Comparison of ENCODE assay signal across 19 cellular contexts in genomic region chr1:181497870-181498269, GRCh38. TPM values are rescaled to one million over a fixed set of nuclear protein-coding genes. Genes with fewer than 3 reads are reported as not detected.
DNase-seq lines count a peak whose midpoint lies in the region; ATAC-seq and TF ChIP-seq lines count a peak whose summit lies in the region.
"Had no signal": no experiment of that assay in that cellular context is flagged by ENCODE, and none has a peak within 500 bp of the region (broad histone marks: within the 10 kb centered on the region; RNA-seq: fewer than 3 reads in every experiment).

No MANE protein-coding gene starts in this region.

- no peak overlapping the region for H3K23ac ChIP-seq in H9 (ENCODE audit: insufficient read length, low read depth, low read length)

- no peak overlapping the region for H4K91ac ChIP-seq in H9 (ENCODE audit: insufficient read length, low read depth, low read length)

- no peak overlapping the region for H4K8ac ChIP-seq in H9 (replicated peaks; ENCODE audit: insufficient read length, low read depth, low read length)

- peaks cover 8 to 15% of the 10 kb centered on the region in 2 experiments for H3K4me1 Mint-ChIP-seq in H9
- no peaks in the 10 kb centered on the region for H3K4me1 Mint-ChIP-seq in effector memory CD8-positive, alpha-beta T cell (ENCODE audit: low read depth in 2 of 2)
- H3K4me1 Mint-ChIP-seq: activated naive CD8-positive, alpha-beta T cell treated with anti-CD3 and anti-CD28 coated beads, Interleukin-2, amount 10 ng/mL, durations not matched to agents 7 days and 5 days; activated T-helper 17 cell treated with anti-CD3 and anti-CD28 coated beads, Interleukin-2, amount 50 U/mL, for 72 hours; CD8-positive, alpha-beta memory T cell had no signal

- H3K4me3 Mint-ChIP-seq in H9: no peak overlapping the region
- no peak overlapping the region for H3K4me3 Mint-ChIP-seq in effector memory CD8-positive, alpha-beta T cell
- H3K4me3 Mint-ChIP-seq: activated naive CD8-positive, alpha-beta T cell treated with anti-CD3 and anti-CD28 coated beads, Interleukin-2, amount 10 ng/mL, durations not matched to agents 7 days and 5 days; activated T-helper 17 cell treated with anti-CD3 and anti-CD28 coated beads, Interleukin-2, amount 50 U/mL, for 72 hours; CD8-positive, alpha-beta memory T cell had no signal

- H2BK20ac ChIP-seq in H9 (ENCODE audit: low read depth, low read length, poor library complexity, severe bottlenecking): no peak overlapping the region

- H3K4me2 ChIP-seq in H9 (ENCODE audit: insufficient read depth, insufficient read length, low read length): no peak overlapping the region

- H2BK12ac ChIP-seq in H9 (ENCODE audit: insufficient read length, low read depth, low read length): no peak overlapping the region

- no peaks in the 10 kb centered on the region for H3K23me2 ChIP-seq in H9 (ENCODE audit: insufficient read length, low read depth, low read length, poor library complexity, severe bottlenecking)

- H3K9me3 ChIP-seq in BE2C: no peaks in the 10 kb centered on the region
- H3K9me3 ChIP-seq in H9 (ENCODE audit: control insufficient read depth, low read depth, low read length): no peaks in the 10 kb centered on the region
- H3K9me3 ChIP-seq: body of pancreas, heart left ventricle, mucosa of descending colon, neutrophil had no signal

- no peak overlapping the region for H3K9ac ChIP-seq in H9 (ENCODE audit: extremely low read depth, insufficient read length, low read length)

- H3K36me3 Mint-ChIP-seq in H9 (ENCODE audit: insufficient read depth in 1 of 3, low read depth in 3 of 3): no peaks in the 10 kb centered on the region
- no peaks in the 10 kb centered on the region for H3K36me3 Mint-ChIP-seq in effector memory CD8-positive, alpha-beta T cell (ENCODE audit: insufficient read depth)
- H3K36me3 Mint-ChIP-seq: activated naive CD8-positive, alpha-beta T cell treated with anti-CD3 and anti-CD28 coated beads, Interleukin-2, amount 10 ng/mL, durations not matched to agents 7 days and 5 days; CD8-positive, alpha-beta memory T cell had no signal

- H2BK5ac ChIP-seq in H9 (ENCODE audit: insufficient read length, low read length): no peak overlapping the region

- no peak overlapping the region for H3K56ac ChIP-seq in H9 (ENCODE audit: insufficient read length, low read depth, low read length)

- in situ Hi-C loops in SK-MEL-5 (cut with HindIII; ENCODE audit: low pct_unique_long_range_greater_than_20kb, low sequenced_read_pairs): loop anchor here (25.0 kb wide), 1 partner anchor 764 kb away; no protein-coding TSS in a partner anchor

- H3K27ac ChIP-seq in H9 (ENCODE audit: insufficient read length, low read depth, low read length): no peak overlapping the region
- H3K27ac ChIP-seq: body of pancreas, heart left ventricle, neutrophil had no signal

- H3K4me3 ChIP-seq in BE2C (ENCODE audit: low read depth, low read length): no peak overlapping the region
- H3K4me3 ChIP-seq: body of pancreas, heart left ventricle, mucosa of descending colon had no signal

- H4K20me1 ChIP-seq in H9 (ENCODE audit: control insufficient read depth, insufficient read depth, insufficient read length): no peaks in the 10 kb centered on the region

- H3K27me3 ChIP-seq in BE2C (no peaks in the 10 kb centered on the region), H9 (ENCODE audit: insufficient read depth, low read length) (no peaks in the 10 kb centered on the region)
- H3K27me3 ChIP-seq: body of pancreas, neutrophil had no signal

- no peak overlapping the region for H3T11ph ChIP-seq in H9 (ENCODE audit: low read length)

- no peak overlapping the region for H4K5ac ChIP-seq in H9 (ENCODE audit: insufficient read length, low read depth, low read length)

- 0 out of 2 replicates have a peak, but pooled peaks have one; percentile 2 for TF ChIP-seq CTCF in BE2C (IDR thresholded peaks at IDR 0.05; ENCODE audit: low read depth, low read length)
- TF ChIP-seq CTCF in GM12874 (IDR thresholded peaks at IDR 0.05; ENCODE audit: insufficient read depth, low read depth, low read length): peak; percentile 33
- TF ChIP-seq CTCF in H9 (conservative IDR thresholded peaks at IDR 0.05): peak; percentile 46

- H3K27ac Mint-ChIP-seq in H9: no peak overlapping the region
- no peak overlapping the region for H3K27ac Mint-ChIP-seq in effector memory CD8-positive, alpha-beta T cell
- H3K27ac Mint-ChIP-seq: activated naive CD8-positive, alpha-beta T cell treated with anti-CD3 and anti-CD28 coated beads, Interleukin-2, amount 10 ng/mL, durations not matched to agents 7 days and 5 days; activated T-helper 17 cell treated with anti-CD3 and anti-CD28 coated beads, Interleukin-2, amount 50 U/mL, for 72 hours; CD8-positive, alpha-beta memory T cell had no signal

- no peak overlapping the region for H3K4ac ChIP-seq in H9 (ENCODE audit: low read depth, low read length)

- ATAC-seq in GM19324 (IDR thresholded peaks at IDR 0.05; ENCODE audit: low FRiP score, unreplicated experiment) (no peak), GM18873 (IDR thresholded peaks at IDR 0.05; ENCODE audit: low FRiP score, unreplicated experiment) (no peak)
- ATAC-seq in effector memory CD8-positive, alpha-beta T cell (replicated peaks): no peak
- ATAC-seq: activated T-helper 17 cell treated with anti-CD3 and anti-CD28 coated beads, Interleukin-2, amount 50 U/mL, for 72 hours; body of pancreas; heart left ventricle; mucosa of descending colon; PC-3 had no signal

- no peaks in the 10 kb centered on the region for H3K9me3 Mint-ChIP-seq in H9
- no peaks in the 10 kb centered on the region for H3K9me3 Mint-ChIP-seq in effector memory CD8-positive, alpha-beta T cell
- H3K9me3 Mint-ChIP-seq: activated naive CD8-positive, alpha-beta T cell treated with anti-CD3 and anti-CD28 coated beads, Interleukin-2, amount 10 ng/mL, durations not matched to agents 7 days and 5 days; activated T-helper 17 cell treated with anti-CD3 and anti-CD28 coated beads, Interleukin-2, amount 50 U/mL, for 72 hours; CD8-positive, alpha-beta memory T cell had no signal

- H3K79me1 ChIP-seq in H9 (ENCODE audit: insufficient read depth, low read depth, low read length, poor library complexity, severe bottlenecking): no peaks in the 10 kb centered on the region

- H2AFZ ChIP-seq in H9 (ENCODE audit: low read length): no peak overlapping the region

- H3K36me3 ChIP-seq in BE2C: no peaks in the 10 kb centered on the region
- H3K36me3 ChIP-seq: heart left ventricle, neutrophil had no signal

- H3K18ac ChIP-seq in H9 (ENCODE audit: insufficient read length, low read depth, low read length): no peak overlapping the region

- H3K14ac ChIP-seq in H9 (ENCODE audit: insufficient read depth, low read length): no peak overlapping the region

- H3K4me1 ChIP-seq in BE2C: no peaks in the 10 kb centered on the region
- no peaks in the 10 kb centered on the region; the same call in 1 of the 2 replicates for H3K4me1 ChIP-seq in H9 (ENCODE audit: insufficient read depth, low read length)
- H3K4me1 ChIP-seq: body of pancreas had no signal

- no CpG with 5 or more reads among the region's 6 CpGs for WGBS in H9 (ENCODE audit: extremely low coverage, insufficient read length, low lambda C conversion rate)

- no peak for DNase-seq in BE2C
- DNase-seq in H9: no peak
- DNase-seq in SK-MEL-5 (ENCODE audit: low read depth, low spot score): peak; percentile 20
- DNase-seq in effector memory CD8-positive, alpha-beta T cell: no peak
- no peak for DNase-seq in SKM-1 treated with dmso at 0.1 percent for 144 hours (lab: John Stamatoyannopoulos, UW; ENCODE audit: unreplicated experiment)
- DNase-seq: activated naive CD8-positive, alpha-beta T cell treated with anti-CD3 and anti-CD28 coated beads, Interleukin-2, amount 10 ng/mL, durations not matched to agents 7 days and 5 days; body of pancreas; CD8-positive, alpha-beta memory T cell; heart left ventricle; mucosa of descending colon; NCI-H526 treated with DMSO at 0.1 percent for 48 hours; PC-3; stimulated activated CD8-positive, alpha-beta memory T cell treated with anti-CD3 and anti-CD28 coated beads, Interleukin-4, amount 100 ng/mL, for 48 hours had no signal

- H3K79me2 ChIP-seq in H9 (ENCODE audit: insufficient read depth, low read length): no peaks in the 10 kb centered on the region

- no peak overlapping the region for H2AK5ac ChIP-seq in H9 (ENCODE audit: insufficient read length, low read length)

- H3K27me3 Mint-ChIP-seq in H9 (ENCODE audit: low read depth): peaks cover 9% of the 10 kb centered on the region
- peaks cover 28 to 61% of the 10 kb centered on the region in 2 donors for H3K27me3 Mint-ChIP-seq in effector memory CD8-positive, alpha-beta T cell

- H2BK15ac ChIP-seq in H9 (ENCODE audit: low read depth, low read length): no peak overlapping the region

- H2BK120ac ChIP-seq in H9 (ENCODE audit: low read depth, low read length, poor library complexity, severe bottlenecking): no peak overlapping the region

RNA-seq across cellular contexts. Expression of gene CACNA1E, which starts 14.6 kb away (rescaled TPM):
- polyA plus RNA-seq in BE2C (2012; ENCODE audit: insufficient read depth, insufficient read length, low read depth): 0.05 TPM
- total RNA-seq in H9 (2021): 0.46 and 0.55 TPM in 2 replicates
- 0.11 and 0.18 TPM in 2 replicates for total RNA-seq in SK-MEL-5 (2014; rRNA removed; shearing (Covaris generic))
- 0.06 TPM in 2 replicates for polyA plus RNA-seq in SK-MEL-5 (2015; cell fraction: cytosol; rRNA removed)
- polyA plus RNA-seq in SK-MEL-5 (2015; cell fraction: nucleus; rRNA removed): 0.18 and 0.48 TPM in 2 replicates
- total RNA-seq: activated naive CD8-positive, alpha-beta T cell treated with anti-CD3 and anti-CD28 coated beads, Interleukin-2, amount 10 ng/mL, durations not matched to agents 7 days and 5 days; CD8-positive, alpha-beta memory T cell; PC-3 had no signal
- polyA plus RNA-seq: AG04450; CD8-positive, alpha-beta memory T cell had no signal
